17 cellular contexts compared by ENCODE assay signal in the genomic region with DNA sequence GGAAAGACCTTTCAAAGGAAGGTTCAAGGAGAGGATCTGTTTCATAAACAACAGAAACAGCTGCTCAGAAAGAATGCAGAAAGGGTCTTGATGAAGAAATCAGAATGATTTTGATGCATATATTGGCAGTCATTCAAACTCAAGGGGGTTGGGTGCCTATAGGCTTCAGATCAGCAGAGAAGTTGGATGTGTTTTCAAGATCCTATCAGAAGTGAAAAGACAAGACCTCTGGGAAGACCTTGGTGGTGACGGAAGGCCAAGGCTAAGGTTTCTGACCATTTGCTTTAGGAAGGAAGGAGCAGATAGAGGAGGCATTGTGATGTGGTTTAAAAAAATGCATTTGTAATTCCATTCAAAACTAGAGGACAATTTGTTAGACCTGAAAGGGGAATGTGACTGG. TPM values are rescaled to one million over a fixed set of nuclear protein-coding genes. Genes with fewer than 3 reads are reported as not detected.
DNase-seq lines count a peak whose midpoint lies in the region; ATAC-seq and TF ChIP-seq lines count a peak whose summit lies in the region.
"Had no signal": no experiment of that assay in that cellular context is flagged by ENCODE, and none has a peak within 500 bp of the region (broad histone marks: within the 10 kb centered on the region; RNA-seq: fewer than 3 reads in every experiment).

No MANE protein-coding gene starts in this region.

- TF ChIP-seq CTCF in choroid plexus epithelial cell (conservative IDR thresholded peaks at IDR 0.05; ENCODE audit: low read depth, low read length) (no peak), fibroblast of pulmonary artery (IDR thresholded peaks at IDR 0.05; ENCODE audit: low read length, missing control alignments) (no peak), colonic mucosa (IDR thresholded peaks at IDR 0.05) (no peak), GM23338 (conservative IDR thresholded peaks at IDR 0.05; ENCODE audit: low read depth in 2 of 2) (no peak)

- no peak overlapping the region for H3K4me3 Mint-ChIP-seq in GM23338
- H3K4me3 Mint-ChIP-seq: CD4-positive, CD25-positive, alpha-beta regulatory T cell; CD8-positive, alpha-beta memory T cell; HFFc6 had no signal

- H3K4me1 ChIP-seq in colonic mucosa: no peaks in the 10 kb centered on the region
- H3K4me1 ChIP-seq in GM23338 (ENCODE audit: insufficient read depth): peaks cover 3% of the 10 kb centered on the region
- H3K4me1 ChIP-seq: BE2C had no signal

- no peak overlapping the region for H3K27ac Mint-ChIP-seq in GM23338
- H3K27ac Mint-ChIP-seq: CD4-positive, CD25-positive, alpha-beta regulatory T cell; CD8-positive, alpha-beta memory T cell; HFFc6 had no signal

- H3K9me3 Mint-ChIP-seq in GM23338: no peaks in the 10 kb centered on the region
- H3K9me3 Mint-ChIP-seq: CD8-positive, alpha-beta memory T cell; HFFc6 had no signal

- peak; percentile 13 for DNase-seq in amniotic epithelial cell (ENCODE audit: low read depth)
- peak; percentile 74 for DNase-seq in choroid plexus epithelial cell (ENCODE audit: low read depth)
- peak; percentile 56 for DNase-seq in fibroblast of pulmonary artery (ENCODE audit: low read depth)
- peak; percentile 21 for DNase-seq in myocyte (ENCODE audit: low read depth)
- no peak for DNase-seq in colonic mucosa
- DNase-seq in GM23338 (ENCODE audit: low spot score): no peak
- DNase-seq in DMS 273 (lab: John Stamatoyannopoulos, UW; ENCODE audit: unreplicated experiment): no peak
- DNase-seq in activated effector memory CD4-positive, alpha-beta T cell treated with Interleukin-2 at 50 U/mL for 16 hours: no peak
- DNase-seq: ACHN; BE2C; C1 segment of cervical spinal cord; CD4-positive, CD25-positive, alpha-beta regulatory T cell; CD8-positive, alpha-beta memory T cell; COR-L47; GM23248; HFFc6 had no signal

- no peaks in the 10 kb centered on the region for H3K27me3 Mint-ChIP-seq in GM23338 (ENCODE audit: insufficient read depth, low read depth, poor library complexity)
- H3K27me3 Mint-ChIP-seq: CD4-positive, CD25-positive, alpha-beta regulatory T cell; CD8-positive, alpha-beta memory T cell had no signal

- no peaks in the 10 kb centered on the region for H4K20me1 ChIP-seq in GM23338 (replicated peaks; ENCODE audit: insufficient read depth)

- no peak overlapping the region for H2AFZ ChIP-seq in GM23338
- H2AFZ ChIP-seq: GM23248 had no signal

- H3F3A ChIP-seq in GM23338 (replicated peaks; ENCODE audit: low read depth): no peaks in the 10 kb centered on the region

- no peak overlapping the region for H3K4me2 ChIP-seq in GM23338

- H3K9ac ChIP-seq in colonic mucosa (ENCODE audit: low read depth in 2 of 2, low read length in 2 of 2): no peak overlapping the region
- H3K9ac ChIP-seq: GM23248 had no signal

- H3K9me2 ChIP-seq in GM23338 (ENCODE audit: insufficient read depth): no peaks in the 10 kb centered on the region

- peaks cover 2% of the 10 kb centered on the region; the same call in 2 of the 3 replicates for H3K4me1 Mint-ChIP-seq in GM23338
- H3K4me1 Mint-ChIP-seq: CD4-positive, CD25-positive, alpha-beta regulatory T cell; CD8-positive, alpha-beta memory T cell had no signal

- no peak for ATAC-seq in GM23338
- ATAC-seq: HCT116 had no signal

- no peaks in the 10 kb centered on the region for H3K9me3 ChIP-seq in colonic mucosa
- H3K9me3 ChIP-seq: BE2C had no signal

- no peaks in the 10 kb centered on the region for H3K79me2 ChIP-seq in GM23338 (replicated peaks; ENCODE audit: insufficient read depth)

- intact Hi-C loops in colonic mucosa (cut with DNase I): no loop called here

- H3K27ac ChIP-seq in colonic mucosa (no peak overlapping the region), GM23338 (ENCODE audit: low read depth) (no peak overlapping the region)
- H3K27ac ChIP-seq: GM23248 had no signal

- H3K27me3 ChIP-seq in colonic mucosa (no peaks in the 10 kb centered on the region), GM23338 (ENCODE audit: insufficient read depth) (no peaks in the 10 kb centered on the region)
- H3K27me3 ChIP-seq: BE2C had no signal

- H3K4me3 ChIP-seq in choroid plexus epithelial cell (ENCODE audit: low read depth, low read length) (no peak overlapping the region), fibroblast of pulmonary artery (replicated peaks; ENCODE audit: low read depth, low read length) (no peak overlapping the region), colonic mucosa (no peak overlapping the region), GM23338 (no peak overlapping the region)
- H3K4me3 ChIP-seq: GM23248 had no signal

- H3K36me3 Mint-ChIP-seq in GM23338 (ENCODE audit: low read depth): no peaks in the 10 kb centered on the region
- H3K36me3 Mint-ChIP-seq: CD4-positive, CD25-positive, alpha-beta regulatory T cell; CD8-positive, alpha-beta memory T cell had no signal

- H3K36me3 ChIP-seq in colonic mucosa (no peaks in the 10 kb centered on the region), GM23338 (ENCODE audit: insufficient read depth) (no peaks in the 10 kb centered on the region)

TF ChIP-seq in GM23338, 12 proteins besides CTCF, POLR2A, EP300 and RAD21 (continues in another document):
- TF ChIP-seq, protein P1, sequence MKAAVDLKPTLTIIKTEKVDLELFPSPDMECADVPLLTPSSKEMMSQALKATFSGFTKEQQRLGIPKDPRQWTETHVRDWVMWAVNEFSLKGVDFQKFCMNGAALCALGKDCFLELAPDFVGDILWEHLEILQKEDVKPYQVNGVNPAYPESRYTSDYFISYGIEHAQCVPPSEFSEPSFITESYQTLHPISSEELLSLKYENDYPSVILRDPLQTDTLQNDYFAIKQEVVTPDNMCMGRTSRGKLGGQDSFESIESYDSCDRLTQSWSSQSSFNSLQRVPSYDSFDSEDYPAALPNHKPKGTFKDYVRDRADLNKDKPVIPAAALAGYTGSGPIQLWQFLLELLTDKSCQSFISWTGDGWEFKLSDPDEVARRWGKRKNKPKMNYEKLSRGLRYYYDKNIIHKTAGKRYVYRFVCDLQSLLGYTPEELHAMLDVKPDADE (IDR thresholded peaks at IDR 0.05): no peak
- TF ChIP-seq, protein P2, sequence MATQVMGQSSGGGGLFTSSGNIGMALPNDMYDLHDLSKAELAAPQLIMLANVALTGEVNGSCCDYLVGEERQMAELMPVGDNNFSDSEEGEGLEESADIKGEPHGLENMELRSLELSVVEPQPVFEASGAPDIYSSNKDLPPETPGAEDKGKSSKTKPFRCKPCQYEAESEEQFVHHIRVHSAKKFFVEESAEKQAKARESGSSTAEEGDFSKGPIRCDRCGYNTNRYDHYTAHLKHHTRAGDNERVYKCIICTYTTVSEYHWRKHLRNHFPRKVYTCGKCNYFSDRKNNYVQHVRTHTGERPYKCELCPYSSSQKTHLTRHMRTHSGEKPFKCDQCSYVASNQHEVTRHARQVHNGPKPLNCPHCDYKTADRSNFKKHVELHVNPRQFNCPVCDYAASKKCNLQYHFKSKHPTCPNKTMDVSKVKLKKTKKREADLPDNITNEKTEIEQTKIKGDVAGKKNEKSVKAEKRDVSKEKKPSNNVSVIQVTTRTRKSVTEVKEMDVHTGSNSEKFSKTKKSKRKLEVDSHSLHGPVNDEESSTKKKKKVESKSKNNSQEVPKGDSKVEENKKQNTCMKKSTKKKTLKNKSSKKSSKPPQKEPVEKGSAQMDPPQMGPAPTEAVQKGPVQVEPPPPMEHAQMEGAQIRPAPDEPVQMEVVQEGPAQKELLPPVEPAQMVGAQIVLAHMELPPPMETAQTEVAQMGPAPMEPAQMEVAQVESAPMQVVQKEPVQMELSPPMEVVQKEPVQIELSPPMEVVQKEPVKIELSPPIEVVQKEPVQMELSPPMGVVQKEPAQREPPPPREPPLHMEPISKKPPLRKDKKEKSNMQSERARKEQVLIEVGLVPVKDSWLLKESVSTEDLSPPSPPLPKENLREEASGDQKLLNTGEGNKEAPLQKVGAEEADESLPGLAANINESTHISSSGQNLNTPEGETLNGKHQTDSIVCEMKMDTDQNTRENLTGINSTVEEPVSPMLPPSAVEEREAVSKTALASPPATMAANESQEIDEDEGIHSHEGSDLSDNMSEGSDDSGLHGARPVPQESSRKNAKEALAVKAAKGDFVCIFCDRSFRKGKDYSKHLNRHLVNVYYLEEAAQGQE (IDR thresholded peaks at IDR 0.05; ENCODE audit: unreplicated experiment): no peak
- TF ChIP-seq STAT1 (IDR thresholded peaks at IDR 0.05; ENCODE audit: unreplicated experiment) (no peak), EZH2phosphoT487 (IDR thresholded peaks at IDR 0.05; ENCODE audit: unreplicated experiment) (no peak)

RNA-seq across cellular contexts. Expression of a gene that starts 15.2 kb away (rescaled TPM):
- 2.0 and 2.3 TPM in 2 replicates for total RNA-seq in myocyte
- 2.9 TPM for polyA plus RNA-seq in myocyte (2012)
- total RNA-seq in colonic mucosa: 10 to 100 TPM; 17.3 to 27.7 TPM
- 1.3 and 1.7 TPM in 2 replicates for total RNA-seq in GM23338 (2014; rRNA removed; shearing (Covaris generic))
- polyA plus RNA-seq in GM23338 (2016; fragmentation: Nextera tagmentation; extraction: Ambion mirVana): 0.13 and 0.24 TPM in 2 replicates
- total RNA-seq: CD4-positive, CD25-positive, alpha-beta regulatory T cell; CD8-positive, alpha-beta memory T cell had no signal
- polyA plus RNA-seq: CD4-positive, CD25-positive, alpha-beta regulatory T cell; CD8-positive, alpha-beta memory T cell had no signal

Comparison
In these comparisons a context has a peak if more than half of its experiments do, and no peak if none do; other contexts are left out.
1. DNase-seq: peak in amniotic epithelial cell (single experiment), choroid plexus epithelial cell (single experiment), fibroblast of pulmonary artery (single experiment) and myocyte (single experiment); none in colonic mucosa (single experiment), GM23338 (single experiment), DMS 273 (single experiment) and activated effector memory CD4-positive, alpha-beta T cell treated with Interleukin-2 at 50 U/mL for 16 hours (single experiment).